ENCODE assay signal across 8 cellular contexts in genomic region chr1:228457396-228458176, GRCh38. TPM values are rescaled to one million over a fixed set of nuclear protein-coding genes. Genes with fewer than 3 reads are reported as not detected.
DNase-seq lines count a peak whose midpoint lies in the region; ATAC-seq and TF ChIP-seq lines count a peak whose summit lies in the region.

No MANE protein-coding gene starts in this region.

- intact Hi-C loops in HCT116 (cut with micrococcal nuclease) (loop anchor here (2.0 to 10.0 kb wide), 6 partner anchors 51 to 463 kb away; partner anchors contain the start of gene TRIM11), heart left ventricle (cut with DNase I) (loop anchor here in 2 of 10 donors (2.0 to 10.0 kb wide), 5 partner anchors 29 to 243 kb away; partner anchors contain the start of genes TRIM11 (in 2 of the 2) and RNF187 (in 1 of the 2))

- H2AFZ ChIP-seq in HCT116 (ENCODE audit: low read depth, low read length, poor library complexity, severe bottlenecking), result no peak overlapping the region

- peak; percentile 96 for DNase-seq in GM04504 (ENCODE audit: low read depth)
- DNase-seq in HCT116 (ENCODE audit: low read depth, low spot score), result peak; percentile 99
- DNase-seq in NCI-H1048 (lab: John Stamatoyannopoulos, UW), result peak; percentile 97
- peak; percentile 100 for DNase-seq in SKM-1 treated with dmso at 0.1 percent for 144 hours (lab: John Stamatoyannopoulos, UW; ENCODE audit: unreplicated experiment)
- peak; percentile 78 for DNase-seq in activated naive CD8-positive, alpha-beta T cell treated with anti-CD3 and anti-CD28 coated beads, Interleukin-2, amount 50 U/mL, for 24 hours
- DNase-seq in heart left ventricle, result peak; percentile 86 to 91 (median 89)
- DNase-seq in pons (ENCODE audit: low spot score), result peak; percentile 99
- peak; percentile 89 for DNase-seq in type B pancreatic cell (ENCODE audit: extremely low spot score, unreplicated experiment)

- peak overlapping the region; percentile 98 for H3K27ac ChIP-seq in HCT116 (ENCODE audit: low read depth, low read length)
- H3K27ac ChIP-seq in heart left ventricle, result peak overlapping the region; percentile 65 to 96 (median 88)

- H3K4me1 ChIP-seq in HCT116 (ENCODE audit: control insufficient read depth in 1 of 2, insufficient read depth in 2 of 2, low read length in 2 of 2) (peaks cover 7 to 33% of the 10 kb centered on the region in 2 experiments; a peak in 3 of 4 replicates), heart left ventricle (peaks cover 0 to 52% (median 14%) of the 10 kb centered on the region in 12 donors)

- peak; percentile 38; the same call in 1 of the 2 replicates for TF ChIP-seq RAD21 in HCT116 (IDR thresholded peaks at IDR 0.05; ENCODE audit: low read depth)

- TF ChIP-seq POLR2A in HCT116 (IDR thresholded peaks at IDR 0.05; ENCODE audit: borderline replicate concordance, extremely low read depth, insufficient read depth, insufficient read length) (peak; percentile 98), heart left ventricle (IDR thresholded peaks at IDR 0.05) (peak in 1 of 2 donors; percentile 70)

- peaks cover 4% of the 10 kb centered on the region for H3K36me3 Mint-ChIP-seq in activated naive CD8-positive, alpha-beta T cell treated with anti-CD3 and anti-CD28 coated beads, Interleukin-2, amount 50 U/mL, for 24 hours (ENCODE audit: low read depth)
- H3K36me3 Mint-ChIP-seq in type B pancreatic cell, result peaks cover 11% of the 10 kb centered on the region

- ATAC-seq in HCT116 (peak; percentile 82), heart left ventricle (peak; percentile 95 to 96 (median 96))
- ATAC-seq in activated naive CD8-positive, alpha-beta T cell treated with anti-CD3 and anti-CD28 coated beads, Interleukin-2, amount 50 U/mL, for 24 hours, result peak; percentile 93

- H4K20me1 ChIP-seq in HCT116 (ENCODE audit: insufficient read depth), result no peaks in the 10 kb centered on the region

- H3K9me3 ChIP-seq in HCT116 (ENCODE audit: control insufficient read depth in 1 of 2, insufficient read depth in 1 of 2, low read depth in 1 of 2, low read length in 2 of 2), result no peaks in the 10 kb centered on the region
- H3K9me3 ChIP-seq in heart left ventricle, result no peaks in the 10 kb centered on the region

- TSS peak; percentile 91 for BruUV-seq in HCT116 (replicated peaks; lab: Mats Ljungman, UMichigan)

- TF ChIP-seq CTCF in HCT116 (IDR thresholded peaks at IDR 0.05 in 2 of 3, conservative IDR thresholded peaks at IDR 0.05 in 1 of 3; ENCODE audit: borderline replicate concordance in 1 of 3, insufficient read depth in 1 of 3, low read depth in 2 of 3, low read length in 2 of 3) (peak in 2 of 3 experiments; percentile 15 to 24; a peak in 2 of 6 replicates), heart left ventricle (IDR thresholded peaks at IDR 0.05) (peak in 9 of 12 donors; percentile 7 to 56 (median 30)), type B pancreatic cell (conservative IDR thresholded peaks at IDR 0.05) (peak; percentile 58)

- H3K4me3 ChIP-seq in HCT116 (replicated peaks in 1 of 2; ENCODE audit: low read depth in 1 of 2, low read length in 2 of 2) (peak overlapping the region; percentile 90 to 94), heart left ventricle (peak overlapping the region; percentile 31 to 79 (median 63))

- no peaks in the 10 kb centered on the region for H3K9me2 ChIP-seq in HCT116 (ENCODE audit: insufficient read depth)

- CTCF ChIA-PET in HCT116 (lab: Charles Lee), result interaction anchor here (0.7 to 1.5 kb wide), 3 partner anchors 29 to 327 kb away, joined by 3 to 5 read pairs (median 3); partner anchors contain the start of gene RNF187

- peaks cover 23% of the 10 kb centered on the region for H3K79me2 ChIP-seq in HCT116 (ENCODE audit: insufficient read depth, low read length)

- RAD21 ChIA-PET in HCT116 (lab: Charles Lee; ENCODE audit: low non-redundant PET in 1 of 2, low total read pairs in 2 of 2, uncharacterized antibody in 2 of 2, unreplicated experiment in 2 of 2), result interaction anchor here in 1 of 2 experiments (0.7 kb wide), 1 partner anchor 58 kb away, joined by 4 read pairs; no protein-coding TSS in a partner anchor

- no peaks in the 10 kb centered on the region for H3K27me3 ChIP-seq in HCT116 (ENCODE audit: insufficient read depth, low read length)
- peaks cover 0 to 40% (median 19%) of the 10 kb centered on the region in 9 donors for H3K27me3 ChIP-seq in heart left ventricle

- H3K4me2 ChIP-seq in HCT116 (ENCODE audit: low read length), result peak overlapping the region; percentile 98

- peak overlapping the region; percentile 88 for H3K4me3 Mint-ChIP-seq in activated naive CD8-positive, alpha-beta T cell treated with anti-CD3 and anti-CD28 coated beads, Interleukin-2, amount 50 U/mL, for 24 hours
- H3K4me3 Mint-ChIP-seq in type B pancreatic cell, result peak overlapping the region; percentile 99

- H3K27ac Mint-ChIP-seq in activated naive CD8-positive, alpha-beta T cell treated with anti-CD3 and anti-CD28 coated beads, Interleukin-2, amount 50 U/mL, for 24 hours, result peak overlapping the region; percentile 89
- H3K27ac Mint-ChIP-seq in type B pancreatic cell, result peak overlapping the region; percentile 99

- POLR2A ChIA-PET in HCT116 (lab: Charles Lee), result interaction anchor here (0.7 to 2.3 kb wide), 15 partner anchors 9 to 797 kb away, joined by 3 to 25 read pairs (median 4); partner anchors contain the start of genes IBA57, RNF187 and TRIM11

- H3K36me3 ChIP-seq in HCT116 (ENCODE audit: control insufficient read depth in 1 of 2, insufficient read depth in 2 of 2, low read length in 2 of 2) (no peaks in the 10 kb centered on the region), heart left ventricle (peaks cover 0 to 3% (median 0%) of the 10 kb centered on the region in 9 donors)

- H3K9me3 Mint-ChIP-seq in activated naive CD8-positive, alpha-beta T cell treated with anti-CD3 and anti-CD28 coated beads, Interleukin-2, amount 50 U/mL, for 24 hours, result no peaks in the 10 kb centered on the region
- H3K9me3 Mint-ChIP-seq in type B pancreatic cell, result no peaks in the 10 kb centered on the region

- H3K27me3 Mint-ChIP-seq in activated naive CD8-positive, alpha-beta T cell treated with anti-CD3 and anti-CD28 coated beads, Interleukin-2, amount 50 U/mL, for 24 hours, result peaks cover 19% of the 10 kb centered on the region
- peaks cover 24% of the 10 kb centered on the region for H3K27me3 Mint-ChIP-seq in type B pancreatic cell

- H3K4me1 Mint-ChIP-seq in activated naive CD8-positive, alpha-beta T cell treated with anti-CD3 and anti-CD28 coated beads, Interleukin-2, amount 50 U/mL, for 24 hours, result peaks cover 41% of the 10 kb centered on the region
- H3K4me1 Mint-ChIP-seq in type B pancreatic cell (ENCODE audit: unreplicated experiment), result peaks cover 35% of the 10 kb centered on the region

- H3K9ac ChIP-seq in HCT116 (ENCODE audit: low read length), result peak overlapping the region; percentile 96

- WGBS in heart left ventricle, 4 donors, result 0 to 1% (median 1%) methylated on average over 36 to 74 of the region's 74 CpGs

TF ChIP-seq in HCT116, 20 proteins besides CTCF, POLR2A, EP300 and RAD21 (continues in another document):
- no peak for TF ChIP-seq ZNF274 (IDR thresholded peaks at IDR 0.05; ENCODE audit: low read depth, low read length)
- peak; percentile 81 for TF ChIP-seq SRF (IDR thresholded peaks at IDR 0.05; ENCODE audit: low read depth)
- TF ChIP-seq ATF3 (IDR thresholded peaks at IDR 0.05), result no peak
- TF ChIP-seq CEBPB (IDR thresholded peaks at IDR 0.05; ENCODE audit: low read depth), result peak; percentile 69
- TF ChIP-seq TCF7L2 (IDR thresholded peaks at IDR 0.05; ENCODE audit: borderline replicate concordance, extremely low read depth, insufficient read depth, insufficient read length), result no peak
- peak; percentile 90 for TF ChIP-seq ZFX (IDR thresholded peaks at IDR 0.05)
- TF ChIP-seq YY1 (IDR thresholded peaks at IDR 0.05; ENCODE audit: extremely low read depth, insufficient replicate concordance, low read depth, low read length), result no peak
- peak; percentile 60 for TF ChIP-seq CBX3 (IDR thresholded peaks at IDR 0.05; ENCODE audit: low read depth)
- 0 out of 2 replicates have a peak, but pooled peaks have one; percentile 17 for TF ChIP-seq JUND (IDR thresholded peaks at IDR 0.05)
- peak; percentile 96 for TF ChIP-seq POLR2AphosphoS5 (IDR thresholded peaks at IDR 0.05; ENCODE audit: low read depth, low read length)
- no peak for TF ChIP-seq ELF1 (IDR thresholded peaks at IDR 0.05; ENCODE audit: borderline replicate concordance, low read depth)
- no peak for TF ChIP-seq FOSL1 (IDR thresholded peaks at IDR 0.05; ENCODE audit: low read depth)
- TF ChIP-seq SIN3A (IDR thresholded peaks at IDR 0.05; ENCODE audit: low read depth), result peak; percentile 98
- peak; percentile 27; the same call in 1 of the 2 replicates for TF ChIP-seq EGR1 (IDR thresholded peaks at IDR 0.05; ENCODE audit: low read depth)

RNA-seq across cellular contexts. Expression of gene RNF187, which starts 29.6 kb away (rescaled TPM):
- 137 TPM for total RNA-seq in HCT116 (2021; ENCODE audit: unreplicated experiment)
- 113 and 142 TPM in 2 replicates for polyA plus RNA-seq in HCT116 (2012)
- total RNA-seq in heart left ventricle, result 10 to 100 TPM; 37.2 to 96.3 (median 76.6) TPM
- 10 to 100 TPM; 26.1 to 48.9 TPM for polyA plus RNA-seq in heart left ventricle
- total RNA-seq in type B pancreatic cell (ENCODE audit: low replicate concordance), result 108 and 117 TPM in 2 replicates

RNA-seq across cellular contexts. Expression of gene TRIM17, which starts 40.9 kb away (rescaled TPM):
- total RNA-seq in HCT116 (2021; ENCODE audit: unreplicated experiment) (not detected), heart left ventricle (1 to 10 TPM in 1 of 9 donors, under 1 TPM in 5, not detected in 3; 0.27 to 1.7 (median 0.57) TPM), type B pancreatic cell (ENCODE audit: low replicate concordance) (7.8 and 9.4 TPM in 2 replicates)
- 0.27 and 0.43 TPM in 2 replicates for polyA plus RNA-seq in HCT116 (2012)
- polyA plus RNA-seq in heart left ventricle, result under 1 TPM; 0.08 to 0.11 TPM

RNA-seq across cellular contexts. Expression of gene TRIM11, which starts 51.0 kb away (rescaled TPM):
- 42.5 TPM for total RNA-seq in HCT116 (2021; ENCODE audit: unreplicated experiment)
- 22.9 and 24.4 TPM in 2 replicates for polyA plus RNA-seq in HCT116 (2012)
- 10 to 100 TPM in 4 of 9 donors, 1 to 10 TPM in 5; 6.7 to 13.8 (median 8.4) TPM for total RNA-seq in heart left ventricle
- 1 to 10 TPM; 4.7 to 9.8 TPM for polyA plus RNA-seq in heart left ventricle
- total RNA-seq in type B pancreatic cell (ENCODE audit: low replicate concordance), result 33.6 and 38.0 TPM in 2 replicates

Comparison
In these comparisons a context has a peak if more than half of its experiments do, and no peak if none do; other contexts are left out.
1. Peak in every context shown above with its lines: DNase-seq, ATAC-seq, H3K4me3 ChIP-seq and H3K27ac ChIP-seq.